Comparison of ENCODE assay signal across 2 cellular contexts in the genomic region with DNA sequence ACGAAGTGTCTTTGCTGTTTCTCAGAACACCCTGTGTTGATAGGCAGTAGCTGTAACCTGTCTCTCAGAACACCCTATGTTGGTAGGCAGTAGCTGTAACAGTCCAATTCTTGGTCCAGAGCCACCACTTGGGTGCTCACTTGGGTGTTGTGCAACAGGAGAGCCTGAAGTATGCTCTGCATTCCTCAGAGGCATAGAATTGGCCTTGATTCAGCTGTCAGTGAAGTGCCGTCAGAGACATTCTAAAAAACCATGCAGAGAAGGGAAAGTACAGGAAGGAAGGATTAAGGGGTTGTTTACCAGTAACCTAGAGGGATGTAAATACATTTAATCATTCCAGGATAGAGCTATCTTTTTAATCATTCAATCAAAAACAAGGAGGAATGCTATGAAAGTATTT.
TF ChIP-seq lines count a peak whose summit lies in the region.

No MANE protein-coding gene starts in this region.

TF ChIP-seq in HCT116, 20 proteins besides CTCF, POLR2A, EP300 and RAD21 (continued from another document):
- TF ChIP-seq, protein P1, sequence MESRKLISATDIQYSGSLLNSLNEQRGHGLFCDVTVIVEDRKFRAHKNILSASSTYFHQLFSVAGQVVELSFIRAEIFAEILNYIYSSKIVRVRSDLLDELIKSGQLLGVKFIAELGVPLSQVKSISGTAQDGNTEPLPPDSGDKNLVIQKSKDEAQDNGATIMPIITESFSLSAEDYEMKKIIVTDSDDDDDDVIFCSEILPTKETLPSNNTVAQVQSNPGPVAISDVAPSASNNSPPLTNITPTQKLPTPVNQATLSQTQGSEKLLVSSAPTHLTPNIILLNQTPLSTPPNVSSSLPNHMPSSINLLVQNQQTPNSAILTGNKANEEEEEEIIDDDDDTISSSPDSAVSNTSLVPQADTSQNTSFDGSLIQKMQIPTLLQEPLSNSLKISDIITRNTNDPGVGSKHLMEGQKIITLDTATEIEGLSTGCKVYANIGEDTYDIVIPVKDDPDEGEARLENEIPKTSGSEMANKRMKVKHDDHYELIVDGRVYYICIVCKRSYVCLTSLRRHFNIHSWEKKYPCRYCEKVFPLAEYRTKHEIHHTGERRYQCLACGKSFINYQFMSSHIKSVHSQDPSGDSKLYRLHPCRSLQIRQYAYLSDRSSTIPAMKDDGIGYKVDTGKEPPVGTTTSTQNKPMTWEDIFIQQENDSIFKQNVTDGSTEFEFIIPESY (IDR thresholded peaks at IDR 0.05; ENCODE audit: extremely low read depth, insufficient replicate concordance, low read length): no peak
- no peak for TF ChIP-seq JUND (IDR thresholded peaks at IDR 0.05)
- TF ChIP-seq, protein P2, sequence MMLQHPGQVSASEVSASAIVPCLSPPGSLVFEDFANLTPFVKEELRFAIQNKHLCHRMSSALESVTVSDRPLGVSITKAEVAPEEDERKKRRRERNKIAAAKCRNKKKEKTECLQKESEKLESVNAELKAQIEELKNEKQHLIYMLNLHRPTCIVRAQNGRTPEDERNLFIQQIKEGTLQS (IDR thresholded peaks at IDR 0.05): no peak
- TF ChIP-seq CBX3 (IDR thresholded peaks at IDR 0.05; ENCODE audit: low read depth): no peak
- TF ChIP-seq EZH2phosphoT487 (IDR thresholded peaks at IDR 0.05; ENCODE audit: borderline replicate concordance): no peak
- TF ChIP-seq ELF1 (IDR thresholded peaks at IDR 0.05; ENCODE audit: borderline replicate concordance, low read depth): no peak
- no peak for TF ChIP-seq CEBPB (IDR thresholded peaks at IDR 0.05; ENCODE audit: low read depth)

TF ChIP-seq in WTC11, 78 proteins besides CTCF, POLR2A, EP300 and RAD21 (continued from another document):
- TF ChIP-seq, protein P3, sequence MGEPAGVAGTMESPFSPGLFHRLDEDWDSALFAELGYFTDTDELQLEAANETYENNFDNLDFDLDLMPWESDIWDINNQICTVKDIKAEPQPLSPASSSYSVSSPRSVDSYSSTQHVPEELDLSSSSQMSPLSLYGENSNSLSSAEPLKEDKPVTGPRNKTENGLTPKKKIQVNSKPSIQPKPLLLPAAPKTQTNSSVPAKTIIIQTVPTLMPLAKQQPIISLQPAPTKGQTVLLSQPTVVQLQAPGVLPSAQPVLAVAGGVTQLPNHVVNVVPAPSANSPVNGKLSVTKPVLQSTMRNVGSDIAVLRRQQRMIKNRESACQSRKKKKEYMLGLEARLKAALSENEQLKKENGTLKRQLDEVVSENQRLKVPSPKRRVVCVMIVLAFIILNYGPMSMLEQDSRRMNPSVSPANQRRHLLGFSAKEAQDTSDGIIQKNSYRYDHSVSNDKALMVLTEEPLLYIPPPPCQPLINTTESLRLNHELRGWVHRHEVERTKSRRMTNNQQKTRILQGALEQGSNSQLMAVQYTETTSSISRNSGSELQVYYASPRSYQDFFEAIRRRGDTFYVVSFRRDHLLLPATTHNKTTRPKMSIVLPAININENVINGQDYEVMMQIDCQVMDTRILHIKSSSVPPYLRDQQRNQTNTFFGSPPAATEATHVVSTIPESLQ (CRISPR knock-in tag; IDR thresholded peaks at IDR 0.05): no peak
- TF ChIP-seq, protein P4, sequence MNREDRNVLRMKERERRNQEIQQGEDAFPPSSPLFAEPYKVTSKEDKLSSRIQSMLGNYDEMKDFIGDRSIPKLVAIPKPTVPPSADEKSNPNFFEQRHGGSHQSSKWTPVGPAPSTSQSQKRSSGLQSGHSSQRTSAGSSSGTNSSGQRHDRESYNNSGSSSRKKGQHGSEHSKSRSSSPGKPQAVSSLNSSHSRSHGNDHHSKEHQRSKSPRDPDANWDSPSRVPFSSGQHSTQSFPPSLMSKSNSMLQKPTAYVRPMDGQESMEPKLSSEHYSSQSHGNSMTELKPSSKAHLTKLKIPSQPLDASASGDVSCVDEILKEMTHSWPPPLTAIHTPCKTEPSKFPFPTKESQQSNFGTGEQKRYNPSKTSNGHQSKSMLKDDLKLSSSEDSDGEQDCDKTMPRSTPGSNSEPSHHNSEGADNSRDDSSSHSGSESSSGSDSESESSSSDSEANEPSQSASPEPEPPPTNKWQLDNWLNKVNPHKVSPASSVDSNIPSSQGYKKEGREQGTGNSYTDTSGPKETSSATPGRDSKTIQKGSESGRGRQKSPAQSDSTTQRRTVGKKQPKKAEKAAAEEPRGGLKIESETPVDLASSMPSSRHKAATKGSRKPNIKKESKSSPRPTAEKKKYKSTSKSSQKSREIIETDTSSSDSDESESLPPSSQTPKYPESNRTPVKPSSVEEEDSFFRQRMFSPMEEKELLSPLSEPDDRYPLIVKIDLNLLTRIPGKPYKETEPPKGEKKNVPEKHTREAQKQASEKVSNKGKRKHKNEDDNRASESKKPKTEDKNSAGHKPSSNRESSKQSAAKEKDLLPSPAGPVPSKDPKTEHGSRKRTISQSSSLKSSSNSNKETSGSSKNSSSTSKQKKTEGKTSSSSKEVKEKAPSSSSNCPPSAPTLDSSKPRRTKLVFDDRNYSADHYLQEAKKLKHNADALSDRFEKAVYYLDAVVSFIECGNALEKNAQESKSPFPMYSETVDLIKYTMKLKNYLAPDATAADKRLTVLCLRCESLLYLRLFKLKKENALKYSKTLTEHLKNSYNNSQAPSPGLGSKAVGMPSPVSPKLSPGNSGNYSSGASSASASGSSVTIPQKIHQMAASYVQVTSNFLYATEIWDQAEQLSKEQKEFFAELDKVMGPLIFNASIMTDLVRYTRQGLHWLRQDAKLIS (CRISPR knock-in tag; IDR thresholded peaks at IDR 0.05; ENCODE audit: borderline replicate concordance): no peak
- TF ChIP-seq, protein P5, sequence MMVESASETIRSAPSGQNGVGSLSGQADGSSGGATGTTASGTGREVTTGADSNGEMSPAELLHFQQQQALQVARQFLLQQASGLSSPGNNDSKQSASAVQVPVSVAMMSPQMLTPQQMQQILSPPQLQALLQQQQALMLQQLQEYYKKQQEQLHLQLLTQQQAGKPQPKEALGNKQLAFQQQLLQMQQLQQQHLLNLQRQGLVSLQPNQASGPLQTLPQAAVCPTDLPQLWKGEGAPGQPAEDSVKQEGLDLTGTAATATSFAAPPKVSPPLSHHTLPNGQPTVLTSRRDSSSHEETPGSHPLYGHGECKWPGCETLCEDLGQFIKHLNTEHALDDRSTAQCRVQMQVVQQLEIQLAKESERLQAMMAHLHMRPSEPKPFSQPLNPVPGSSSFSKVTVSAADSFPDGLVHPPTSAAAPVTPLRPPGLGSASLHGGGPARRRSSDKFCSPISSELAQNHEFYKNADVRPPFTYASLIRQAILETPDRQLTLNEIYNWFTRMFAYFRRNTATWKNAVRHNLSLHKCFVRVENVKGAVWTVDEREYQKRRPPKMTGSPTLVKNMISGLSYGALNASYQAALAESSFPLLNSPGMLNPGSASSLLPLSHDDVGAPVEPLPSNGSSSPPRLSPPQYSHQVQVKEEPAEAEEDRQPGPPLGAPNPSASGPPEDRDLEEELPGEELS (CRISPR knock-in tag; IDR thresholded peaks at IDR 0.05): no peak
- TF ChIP-seq GABPB1 (CRISPR knock-in tag; IDR thresholded peaks at IDR 0.05) (no peak), KAT7 (CRISPR knock-in tag; IDR thresholded peaks at IDR 0.05; ENCODE audit: borderline replicate concordance) (no peak), MYBL2 (CRISPR knock-in tag; IDR thresholded peaks at IDR 0.05) (no peak)
- TF ChIP-seq, protein P2 (CRISPR knock-in tag; conservative IDR thresholded peaks at IDR 0.05): no peak
- TF ChIP-seq, protein P6, sequence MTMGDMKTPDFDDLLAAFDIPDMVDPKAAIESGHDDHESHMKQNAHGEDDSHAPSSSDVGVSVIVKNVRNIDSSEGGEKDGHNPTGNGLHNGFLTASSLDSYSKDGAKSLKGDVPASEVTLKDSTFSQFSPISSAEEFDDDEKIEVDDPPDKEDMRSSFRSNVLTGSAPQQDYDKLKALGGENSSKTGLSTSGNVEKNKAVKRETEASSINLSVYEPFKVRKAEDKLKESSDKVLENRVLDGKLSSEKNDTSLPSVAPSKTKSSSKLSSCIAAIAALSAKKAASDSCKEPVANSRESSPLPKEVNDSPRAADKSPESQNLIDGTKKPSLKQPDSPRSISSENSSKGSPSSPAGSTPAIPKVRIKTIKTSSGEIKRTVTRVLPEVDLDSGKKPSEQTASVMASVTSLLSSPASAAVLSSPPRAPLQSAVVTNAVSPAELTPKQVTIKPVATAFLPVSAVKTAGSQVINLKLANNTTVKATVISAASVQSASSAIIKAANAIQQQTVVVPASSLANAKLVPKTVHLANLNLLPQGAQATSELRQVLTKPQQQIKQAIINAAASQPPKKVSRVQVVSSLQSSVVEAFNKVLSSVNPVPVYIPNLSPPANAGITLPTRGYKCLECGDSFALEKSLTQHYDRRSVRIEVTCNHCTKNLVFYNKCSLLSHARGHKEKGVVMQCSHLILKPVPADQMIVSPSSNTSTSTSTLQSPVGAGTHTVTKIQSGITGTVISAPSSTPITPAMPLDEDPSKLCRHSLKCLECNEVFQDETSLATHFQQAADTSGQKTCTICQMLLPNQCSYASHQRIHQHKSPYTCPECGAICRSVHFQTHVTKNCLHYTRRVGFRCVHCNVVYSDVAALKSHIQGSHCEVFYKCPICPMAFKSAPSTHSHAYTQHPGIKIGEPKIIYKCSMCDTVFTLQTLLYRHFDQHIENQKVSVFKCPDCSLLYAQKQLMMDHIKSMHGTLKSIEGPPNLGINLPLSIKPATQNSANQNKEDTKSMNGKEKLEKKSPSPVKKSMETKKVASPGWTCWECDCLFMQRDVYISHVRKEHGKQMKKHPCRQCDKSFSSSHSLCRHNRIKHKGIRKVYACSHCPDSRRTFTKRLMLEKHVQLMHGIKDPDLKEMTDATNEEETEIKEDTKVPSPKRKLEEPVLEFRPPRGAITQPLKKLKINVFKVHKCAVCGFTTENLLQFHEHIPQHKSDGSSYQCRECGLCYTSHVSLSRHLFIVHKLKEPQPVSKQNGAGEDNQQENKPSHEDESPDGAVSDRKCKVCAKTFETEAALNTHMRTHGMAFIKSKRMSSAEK (CRISPR knock-in tag; IDR thresholded peaks at IDR 0.05; ENCODE audit: borderline replicate concordance): no peak
